ENCODE assay signal across 12 cellular contexts in the genomic region with DNA sequence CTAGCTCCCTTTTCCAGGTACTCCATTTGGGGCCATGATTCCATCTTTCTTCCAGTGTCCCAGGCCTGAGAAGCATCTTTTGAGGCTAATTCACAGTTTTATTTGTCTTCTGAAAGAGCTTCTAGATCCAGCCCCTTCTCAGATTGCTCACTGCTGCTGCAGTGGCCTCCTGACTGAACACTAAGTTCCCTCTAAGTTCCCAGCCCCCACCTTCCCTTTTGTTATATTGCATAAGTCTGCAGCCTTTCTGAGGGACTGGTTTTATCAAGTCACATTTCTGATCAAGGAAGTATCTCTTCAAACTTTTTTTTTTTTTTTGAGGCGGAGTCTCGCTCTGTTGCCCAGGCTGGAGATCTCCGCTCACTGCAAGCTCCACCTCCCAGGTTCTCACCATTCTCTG. TPM values are rescaled to one million over a fixed set of nuclear protein-coding genes. Genes with fewer than 3 reads are reported as not detected.
DNase-seq lines count a peak whose midpoint lies in the region; ATAC-seq and TF ChIP-seq lines count a peak whose summit lies in the region.
"Had no signal": no experiment of that assay in that cellular context is flagged by ENCODE, and none has a peak within 500 bp of the region (broad histone marks: within the 10 kb centered on the region; RNA-seq: fewer than 3 reads in every experiment).

No MANE protein-coding gene starts in this region.

- peaks cover 24% of the 10 kb centered on the region for H3K4me1 ChIP-seq in CD8-positive, alpha-beta memory T cell (ENCODE audit: insufficient read depth, low read length)
- H3K4me1 ChIP-seq in psoas muscle = peaks cover 26% of the 10 kb centered on the region

- WGBS in psoas muscle, 3 donors = 92 to 98% (median 92%) methylated on average over 3 of the region's 3 CpGs

- H3K27me3 ChIP-seq in CD8-positive, alpha-beta memory T cell (ENCODE audit: insufficient read depth, low read length, poor library complexity, severe bottlenecking) = no peaks in the 10 kb centered on the region
- no peaks in the 10 kb centered on the region for H3K27me3 ChIP-seq in psoas muscle (ENCODE audit: insufficient read depth in 3 of 3, low read length in 2 of 3)

- ATAC-seq in T-helper 17 cell = no peak
- peak; percentile 82 for ATAC-seq in Right ventricle myocardium superior (ENCODE audit: poor library complexity)
- peak in 3 of 4 donors; percentile 77 to 86 (median 83) for ATAC-seq in psoas muscle
- ATAC-seq in HG02642 (IDR thresholded peaks at IDR 0.05; ENCODE audit: poor library complexity, unreplicated experiment) = no peak

- intact Hi-C loops in Right ventricle myocardium superior (cut with DNase I) (no loop called here), psoas muscle (cut with DNase I) (no loop called here)

- H3K27ac ChIP-seq in CD8-positive, alpha-beta memory T cell (ENCODE audit: low read depth, low read length) = no peak overlapping the region
- H3K27ac ChIP-seq in psoas muscle (peak overlapping the region; percentile 57), RWPE1 (no peak overlapping the region)
- H3K27ac ChIP-seq: SK-N-MC had no signal

- peaks cover 27% of the 10 kb centered on the region for H3K36me3 ChIP-seq in CD8-positive, alpha-beta memory T cell (ENCODE audit: insufficient read depth, low read length)
- peaks cover 6 to 55% of the 10 kb centered on the region in 2 donors for H3K36me3 ChIP-seq in psoas muscle (ENCODE audit: insufficient read depth in 1 of 2, low read depth in 1 of 2)

- H3K4me1 Mint-ChIP-seq in CD8-positive, alpha-beta memory T cell = peaks cover 38 to 74% (median 54%) of the 10 kb centered on the region in 3 donors
- H3K4me1 Mint-ChIP-seq in T-helper 17 cell = peaks cover 32% of the 10 kb centered on the region

- H3K9me3 Mint-ChIP-seq in CD8-positive, alpha-beta memory T cell = no peaks in the 10 kb centered on the region

- no peak for DNase-seq in CD8-positive, alpha-beta memory T cell
- DNase-seq in T-helper 17 cell (no peak), Right ventricle myocardium superior (no peak), psoas muscle (no peak), RWPE1 (ENCODE audit: low spot score) (no peak), inferior parietal cortex (ENCODE audit: extremely low spot score) (no peak), NCI-H345 (lab: John Stamatoyannopoulos, UW) (no peak)
- DNase-seq: NCI-H146 had no signal

- CTCF ChIA-PET in CD8-positive, alpha-beta memory T cell (lab: Charles Lee) = interaction anchor here (1.8 kb wide), 1 partner anchor 13 kb away, joined by 3 read pairs; no protein-coding TSS in a partner anchor
- CTCF ChIA-PET in RWPE1 (lab: Yijun Ruan, JAX) = interaction anchor here (0.6 to 1.9 kb wide), 4 partner anchors 12 to 470 kb away, joined by 3 to 13 read pairs (median 4); no protein-coding TSS in a partner anchor

- TF ChIP-seq CTCF in psoas muscle (IDR thresholded peaks at IDR 0.05) (no peak), RWPE1 (conservative IDR thresholded peaks at IDR 0.05; ENCODE audit: low read depth) (no peak)

- H3K36me3 Mint-ChIP-seq in CD8-positive, alpha-beta memory T cell = peaks cover 10 to 81% (median 14%) of the 10 kb centered on the region in 3 donors
- H3K36me3 Mint-ChIP-seq in T-helper 17 cell (ENCODE audit: low read depth) = peaks cover 6% of the 10 kb centered on the region

- no peaks in the 10 kb centered on the region for H3K9me3 ChIP-seq in CD8-positive, alpha-beta memory T cell (ENCODE audit: low read length)
- H3K9me3 ChIP-seq in T-helper 17 cell (ENCODE audit: control insufficient read depth, low read length, poor library complexity, severe bottlenecking) (no peaks in the 10 kb centered on the region), psoas muscle (no peaks in the 10 kb centered on the region)

- H3K27ac Mint-ChIP-seq in CD8-positive, alpha-beta memory T cell = peak overlapping the region; percentile 1 to 91 (median 29)
- peak overlapping the region; percentile 54 for H3K27ac Mint-ChIP-seq in T-helper 17 cell

- no peak overlapping the region for H3K4me3 ChIP-seq in CD8-positive, alpha-beta memory T cell (ENCODE audit: low read length)
- H3K4me3 ChIP-seq in psoas muscle = no peak overlapping the region
- H3K4me3 ChIP-seq: SK-N-MC, smooth muscle cell had no signal

- POLR2A ChIA-PET in CD8-positive, alpha-beta memory T cell (lab: Charles Lee) = no interaction called here
- POLR2A ChIA-PET in RWPE1 (lab: Yijun Ruan, JAX; ENCODE audit: low non-redundant PET) = interaction anchor here (0.5 to 0.9 kb wide), 2 partner anchors 11 to 17 kb away, joined by 3 to 8 read pairs; a partner anchor contains a TSS

- H3K4me3 Mint-ChIP-seq in CD8-positive, alpha-beta memory T cell = peak overlapping the region in 2 of 7 donors; percentile 5 to 62
- no peak overlapping the region for H3K4me3 Mint-ChIP-seq in T-helper 17 cell

- H3K27me3 Mint-ChIP-seq in CD8-positive, alpha-beta memory T cell = no peaks in the 10 kb centered on the region
- no peaks in the 10 kb centered on the region for H3K27me3 Mint-ChIP-seq in T-helper 17 cell

RNA-seq across cellular contexts. Expression of a gene that starts 10.7 kb away (rescaled TPM):
- total RNA-seq in CD8-positive, alpha-beta memory T cell = 100 to 1,000 TPM; 154 to 159 TPM
- 96.3 TPM for polyA plus RNA-seq in CD8-positive, alpha-beta memory T cell
- total RNA-seq in T-helper 17 cell (100 to 1,000 TPM; 105 to 134 TPM), Right ventricle myocardium superior (58.9 TPM), psoas muscle (10 to 100 TPM; 34.8 to 62.9 (median 54.7) TPM)
- polyA plus RNA-seq in psoas muscle = 10 to 100 TPM; 30.9 to 77.8 (median 51.5) TPM

RNA-seq across cellular contexts. Expression of a gene that starts 28.3 kb away (rescaled TPM):
- under 1 TPM; 0.35 to 0.69 TPM for total RNA-seq in CD8-positive, alpha-beta memory T cell
- not detected for polyA plus RNA-seq in CD8-positive, alpha-beta memory T cell
- total RNA-seq in T-helper 17 cell (1 to 10 TPM in 1 of 2 donors, under 1 TPM in 1; 0.32 to 1.8 TPM), Right ventricle myocardium superior (not detected), psoas muscle (under 1 TPM in 1 of 4 donors, not detected in 3; 0.08 TPM)
- under 1 TPM in 2 of 3 donors, not detected in 1; 0.03 to 0.04 TPM for polyA plus RNA-seq in psoas muscle
- total RNA-seq: glomerular endothelial cell had no signal

Comparison
In these comparisons a context has a peak if more than half of its experiments do, and no peak if none do; other contexts are left out.
1. ATAC-seq: peak in Right ventricle myocardium superior (single experiment) and psoas muscle (3 of 4); none in T-helper 17 cell (single experiment) and HG02642 (single experiment).